23 cellular contexts compared by ENCODE assay signal in the genomic region with DNA sequence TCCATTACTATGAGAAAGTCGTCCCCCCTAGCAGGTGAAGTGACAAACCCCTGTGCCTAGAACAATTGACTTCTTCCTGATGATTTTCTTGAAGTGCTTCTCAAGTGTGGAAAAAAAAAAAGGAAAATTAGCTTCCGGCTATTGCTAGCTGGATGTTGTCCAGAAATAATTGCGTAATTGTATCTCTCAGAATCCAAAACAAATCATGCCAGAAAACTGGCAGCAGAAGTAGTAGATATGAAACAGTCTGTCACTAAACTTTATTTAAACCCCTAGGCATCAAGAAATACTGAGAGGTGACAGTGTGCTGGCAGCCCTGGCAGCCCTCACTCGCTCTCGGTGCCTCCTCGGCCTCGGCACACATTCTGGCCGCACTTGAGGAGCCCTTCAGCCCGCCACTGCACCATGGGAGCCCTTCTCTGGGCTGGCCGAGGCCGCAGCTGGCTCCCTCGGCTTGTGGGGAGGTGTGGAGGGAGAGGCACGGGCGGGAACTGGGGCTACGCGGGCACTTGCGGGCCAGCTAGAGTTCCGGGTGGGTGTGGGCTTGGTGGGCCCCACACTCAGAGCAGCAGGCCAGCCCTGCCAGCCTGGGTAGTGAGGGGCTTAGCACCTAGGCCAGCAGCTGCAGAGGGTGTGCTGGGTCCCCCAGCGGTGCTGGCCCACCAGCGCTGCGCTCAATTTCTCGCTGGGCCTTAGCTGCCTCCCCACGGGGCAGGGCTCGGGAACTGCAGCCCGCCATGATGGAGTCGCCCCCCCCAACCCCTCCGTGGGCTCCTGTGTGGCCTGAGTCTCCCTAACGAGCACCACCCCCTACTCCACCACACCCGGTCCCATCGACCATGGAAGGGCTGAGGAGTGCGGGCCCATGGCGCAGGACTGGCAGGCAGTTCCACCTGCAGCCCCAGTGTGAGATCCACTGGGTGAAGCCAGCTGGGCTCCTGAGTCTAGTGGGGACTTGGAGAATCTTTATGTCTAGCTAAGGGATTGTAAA.
DNase-seq lines count a peak whose midpoint lies in the region; ATAC-seq, FAIRE-seq and TF ChIP-seq lines count a peak whose summit lies in the region.
"Had no signal": no experiment of that assay in that cellular context is flagged by ENCODE, and none has a peak within 500 bp of the region (broad histone marks: within the 10 kb centered on the region; RNA-seq: fewer than 3 reads in every experiment).

No MANE protein-coding gene starts in this region.

- in situ Hi-C loops in GM13977 (cut with MboI; ENCODE audit: low pct_unique_long_range_greater_than_20kb, low sequenced_read_pairs, unreplicated experiment): no loop called here

- H3K27me3 Mint-ChIP-seq in GM23338 (ENCODE audit: insufficient read depth, low read depth, poor library complexity): peaks cover 39% of the 10 kb centered on the region
- peaks cover 2 to 6% (median 3%) of the 10 kb centered on the region in 3 donors for H3K27me3 Mint-ChIP-seq in immature natural killer cell (ENCODE audit: low read depth in 3 of 3)
- H3K27me3 Mint-ChIP-seq: progenitor cell of endocrine pancreas had no signal

- no peaks in the 10 kb centered on the region for H3K79me2 ChIP-seq in GM23338 (replicated peaks; ENCODE audit: insufficient read depth)

- peaks cover 23% of the 10 kb centered on the region for H3K36me3 Mint-ChIP-seq in GM23338 (ENCODE audit: low read depth)
- no peaks in the 10 kb centered on the region for H3K36me3 Mint-ChIP-seq in immature natural killer cell

- H3K9me3 Mint-ChIP-seq in GM23338 (peaks cover 71% of the 10 kb centered on the region), immature natural killer cell (peaks cover 0 to 8% (median 0%) of the 10 kb centered on the region in 6 donors)

- H3K4me3 Mint-ChIP-seq in GM23338 (no peak overlapping the region), immature natural killer cell (no peak overlapping the region)
- H3K4me3 Mint-ChIP-seq: nephron progenitor cell had no signal

- H3F3A ChIP-seq in GM23338 (replicated peaks; ENCODE audit: low read depth): no peaks in the 10 kb centered on the region

- no peak overlapping the region for H3K27ac ChIP-seq in GM23338 (ENCODE audit: low read depth)
- H3K27ac ChIP-seq: colonic mucosa had no signal

- no peak overlapping the region for H3K27ac Mint-ChIP-seq in GM23338
- no peak overlapping the region for H3K27ac Mint-ChIP-seq in immature natural killer cell
- H3K27ac Mint-ChIP-seq: nephron progenitor cell, progenitor cell of endocrine pancreas had no signal

- no peaks in the 10 kb centered on the region for H3K4me1 ChIP-seq in GM23338 (ENCODE audit: insufficient read depth)
- H3K4me1 ChIP-seq: BE2C, colonic mucosa had no signal

- TF ChIP-seq CTCF in bronchial epithelial cell (IDR thresholded peaks at IDR 0.05; ENCODE audit: insufficient read depth, low read length, severe bottlenecking) (no peak), GM23338 (conservative IDR thresholded peaks at IDR 0.05; ENCODE audit: low read depth in 2 of 2) (no peak), GM13977 (IDR thresholded peaks at IDR 0.05; ENCODE audit: extremely low read depth, insufficient read depth, missing control alignments) (no peak)

- no peaks in the 10 kb centered on the region for H3K36me3 ChIP-seq in bronchial epithelial cell (ENCODE audit: control insufficient read depth, insufficient read depth, low read length)
- H3K36me3 ChIP-seq in GM23338 (ENCODE audit: insufficient read depth): no peaks in the 10 kb centered on the region
- H3K36me3 ChIP-seq: BE2C, colonic mucosa had no signal

- no peak overlapping the region for H3K4me2 ChIP-seq in GM23338
- H3K4me2 ChIP-seq: smooth muscle cell had no signal

- H3K4me1 Mint-ChIP-seq in GM23338 (no peaks in the 10 kb centered on the region), immature natural killer cell (no peaks in the 10 kb centered on the region)
- H3K4me1 Mint-ChIP-seq: nephron progenitor cell had no signal

- no peak for FAIRE-seq in bronchial epithelial cell (lab: Jason Lieb, UNC)
- FAIRE-seq: astrocyte, endothelial cell of umbilical vein, kidney had no signal

- DNase-seq in GM03348 (ENCODE audit: low spot score) (peak; percentile 12), NCI-H1105 treated with DMSO at 0.1 percent for 48 hours (lab: John Stamatoyannopoulos, UW) (peak; percentile 75), bronchial epithelial cell (ENCODE audit: low read depth) (peak; percentile 83), kidney glomerular epithelial cell (lab: John Stamatoyannopoulos, UW) (peak; percentile 5), GM23338 (ENCODE audit: low spot score) (no peak), GM13977 (ENCODE audit: low spot score) (no peak), immature natural killer cell (no peak)
- DNase-seq: activated CD4-positive, alpha-beta T cell treated with anti-CD3 and anti-CD28 coated beads for 48 hours; activated CD8-positive, alpha-beta memory T cell treated with anti-CD3 and anti-CD28 coated beads, Interleukin-2, amount 50 U/mL, for 4 hours; activated gamma-delta T cell treated with Interleukin-2 at 50 U/mL for 16 hours; BE2C; colonic mucosa; GOT3; Karpas-422; kidney; NCI-H1694; NCI-H524 treated with DMSO at 0.1 percent for 48 hours; nephron progenitor cell had no signal

- H4K20me1 ChIP-seq in GM23338 (replicated peaks; ENCODE audit: insufficient read depth): no peaks in the 10 kb centered on the region

- no peak overlapping the region for H3K4me3 ChIP-seq in bronchial epithelial cell (ENCODE audit: low read depth, low read length)
- no peak overlapping the region for H3K4me3 ChIP-seq in GM23338
- H3K4me3 ChIP-seq: colonic mucosa, smooth muscle cell had no signal

- peaks cover 3% of the 10 kb centered on the region; the same call in 1 of the 2 replicates for H3K9me2 ChIP-seq in GM23338 (ENCODE audit: insufficient read depth)

- no peak overlapping the region for H2AFZ ChIP-seq in GM23338

- ATAC-seq in GM23338: no peak
- ATAC-seq: SK-N-SH treated with all-trans-retinoic acid at 6 μM for 48 hours had no signal

- H3K27me3 ChIP-seq in bronchial epithelial cell (ENCODE audit: control insufficient read depth, insufficient read depth, low read length) (no peaks in the 10 kb centered on the region), GM23338 (ENCODE audit: insufficient read depth) (peaks cover 49% of the 10 kb centered on the region)
- H3K27me3 ChIP-seq: BE2C, colonic mucosa had no signal

TF ChIP-seq in GM23338, 12 proteins besides CTCF, POLR2A, EP300 and RAD21:
- TF ChIP-seq STAT1 (IDR thresholded peaks at IDR 0.05; ENCODE audit: unreplicated experiment): no peak

Comparison
In these comparisons a context has a peak if more than half of its experiments do, and no peak if none do; other contexts are left out.
1. DNase-seq: peak in GM03348 (single experiment), NCI-H1105 treated with DMSO at 0.1 percent for 48 hours (single experiment), bronchial epithelial cell (single experiment) and kidney glomerular epithelial cell (single experiment); none in GM23338 (single experiment), GM13977 (single experiment) and immature natural killer cell (0 of 3).